In the genomic region with DNA sequence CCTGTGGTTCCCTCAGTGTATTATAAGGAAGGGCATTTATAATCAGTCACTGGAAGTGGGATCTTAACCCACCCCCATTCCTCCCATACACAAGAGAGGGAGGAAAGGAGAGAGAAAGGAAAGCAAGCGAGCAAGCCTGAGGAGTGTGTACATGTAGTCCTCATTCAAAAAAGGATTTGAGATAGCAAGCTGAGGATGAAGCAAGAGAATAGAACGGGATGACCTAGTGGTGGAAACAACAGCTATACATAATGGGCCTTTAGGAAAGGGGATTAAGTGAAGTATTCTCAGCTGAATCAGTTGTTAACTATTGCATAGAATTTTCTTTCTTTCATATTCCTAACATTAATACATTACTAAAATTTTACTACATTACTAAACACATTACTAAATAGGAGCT, we compare ENCODE assay signal across 26 cellular contexts.
DNase-seq lines count a peak whose midpoint lies in the region; ATAC-seq, FAIRE-seq and TF ChIP-seq lines count a peak whose summit lies in the region.
"Had no signal": no experiment of that assay in that cellular context is flagged by ENCODE, and none has a peak within 500 bp of the region (broad histone marks: within the 10 kb centered on the region; RNA-seq: fewer than 3 reads in every experiment).

No MANE protein-coding gene starts in this region.

- intact Hi-C loops in kidney (cut with DNase I): no loop called here

- H3K4me1 ChIP-seq in neural progenitor cell (peaks cover 30% of the 10 kb centered on the region), kidney (ENCODE audit: control insufficient read depth in 1 of 2, insufficient read depth in 1 of 2, low read depth in 1 of 2, low read length in 2 of 2) (no peaks in the 10 kb centered on the region)
- H3K4me1 ChIP-seq: A549, Caco-2 had no signal

- TF ChIP-seq CTCF in WTC11 (IDR thresholded peaks at IDR 0.05) (no peak), mesothelial cell of epicardium (IDR thresholded peaks at IDR 0.05; ENCODE audit: unreplicated experiment) (no peak), neural progenitor cell (IDR thresholded peaks at IDR 0.05) (no peak), kidney (IDR thresholded peaks at IDR 0.05; ENCODE audit: borderline replicate concordance, extremely low read depth, insufficient read depth) (no peak)

- H3K9me3 ChIP-seq in neural progenitor cell (ENCODE audit: low read depth): no peaks in the 10 kb centered on the region
- no peaks in the 10 kb centered on the region for H3K9me3 ChIP-seq in kidney (ENCODE audit: control insufficient read depth in 1 of 2, low read length in 2 of 2)
- H3K9me3 ChIP-seq: A549, Caco-2 had no signal

- peaks cover 16% of the 10 kb centered on the region for H3F3A ChIP-seq in neural progenitor cell (ENCODE audit: low read depth)

- H3K9me3 Mint-ChIP-seq in WTC11 (peaks cover 11% of the 10 kb centered on the region), mesothelial cell of epicardium (peaks cover 12% of the 10 kb centered on the region), neural progenitor cell (peaks cover 2% of the 10 kb centered on the region)

- H3K36me3 Mint-ChIP-seq in WTC11 (peaks cover 7% of the 10 kb centered on the region), mesothelial cell of epicardium (peaks cover 3% of the 10 kb centered on the region), neural progenitor cell (peaks cover 3% of the 10 kb centered on the region)
- H3K36me3 Mint-ChIP-seq: CD8-positive, alpha-beta T cell had no signal

- POLR2A ChIA-PET in WTC11 (lab: Charles Lee): no interaction called here

- H2AFZ ChIP-seq in neural progenitor cell (replicated peaks): no peak overlapping the region

- no peaks in the 10 kb centered on the region for H3K27me3 Mint-ChIP-seq in WTC11 (ENCODE audit: low read depth)
- no peaks in the 10 kb centered on the region for H3K27me3 Mint-ChIP-seq in mesothelial cell of epicardium (ENCODE audit: low read depth)
- H3K27me3 Mint-ChIP-seq in neural progenitor cell (ENCODE audit: insufficient read depth, low read depth): no peaks in the 10 kb centered on the region
- H3K27me3 Mint-ChIP-seq: B cell; CD4-positive, alpha-beta T cell had no signal

- peak overlapping the region; percentile 51 for H3K4me2 ChIP-seq in neural progenitor cell
- H3K4me2 ChIP-seq: A549; BLaER1 treated with 17β-estradiol and CSF1 and Interleukin-3, amounts not matched to agents 10 nM and 100 nM had no signal

- peaks cover 3% of the 10 kb centered on the region for H4K20me1 ChIP-seq in neural progenitor cell (ENCODE audit: low read depth)
- H4K20me1 ChIP-seq: BLaER1 treated with 17β-estradiol and CSF1 and Interleukin-3, amounts not matched to agents 10 nM and 100 nM had no signal

- H3K27ac ChIP-seq in neural progenitor cell: peak overlapping the region; percentile 79
- H3K27ac ChIP-seq in kidney (ENCODE audit: low read depth in 2 of 2, low read length in 2 of 2): no peak overlapping the region
- H3K27ac ChIP-seq: 22Rv1; A549; BLaER1 treated with 17β-estradiol and CSF1 and Interleukin-3, amounts not matched to agents 10 nM and 100 nM; C4-2B had no signal

- ATAC-seq in WTC11 (no peak; the same call in none of the 2 replicates), GM21423 (IDR thresholded peaks at IDR 0.05; ENCODE audit: unreplicated experiment) (no peak)
- ATAC-seq: A549; CD8-positive, alpha-beta T cell had no signal

- H3K4me3 Mint-ChIP-seq in WTC11: no peak overlapping the region
- H3K4me3 Mint-ChIP-seq in mesothelial cell of epicardium: no peak overlapping the region
- peak overlapping the region; percentile 27 for H3K4me3 Mint-ChIP-seq in neural progenitor cell
- H3K4me3 Mint-ChIP-seq: B cell; CD4-positive, alpha-beta T cell; CD8-positive, alpha-beta T cell had no signal

- FAIRE-seq in GM18507 (lab: Jason Lieb, UNC) (peak; percentile 26), kidney (lab: Jason Lieb, UNC) (no peak)
- FAIRE-seq: A549, GM12891 had no signal

- H3K27ac Mint-ChIP-seq in WTC11 (peak overlapping the region; percentile 21; the same call in 1 of the 2 replicates), mesothelial cell of epicardium (peak overlapping the region; percentile 10), neural progenitor cell (peak overlapping the region; percentile 78)
- H3K27ac Mint-ChIP-seq: B cell; CD4-positive, alpha-beta T cell; CD8-positive, alpha-beta T cell had no signal

- H3K27me3 ChIP-seq in neural progenitor cell: no peaks in the 10 kb centered on the region
- H3K27me3 ChIP-seq: BLaER1 treated with 17β-estradiol and CSF1 and Interleukin-3, amounts not matched to agents 10 nM and 100 nM had no signal

- no peaks in the 10 kb centered on the region for H3K79me2 ChIP-seq in neural progenitor cell (ENCODE audit: low read depth)

- no peak for DNase-seq in GM18507 (ENCODE audit: extremely low spot score, insufficient read length, low read depth)
- DNase-seq in WTC11 (ENCODE audit: low spot score): no peak
- DNase-seq in mesothelial cell of epicardium (ENCODE audit: low spot score in 2 of 2, unreplicated experiment in 2 of 2): no peak
- peak; percentile 30 for DNase-seq in neural progenitor cell (ENCODE audit: low spot score)
- DNase-seq in kidney: no peak
- DNase-seq in D341Med (ENCODE audit: low spot score): no peak
- no peak for DNase-seq in nucleus accumbens (lab: John Stamatoyannopoulos, UW)
- DNase-seq: AML-193; Caco-2; Calu3; CD4-positive, alpha-beta T cell; CD8-positive, alpha-beta T cell; DMS 273 treated with DMSO at 0.1 percent for 48 hours; DMS153; DMS53; DMS79; DND-41; EL; GF-D8 had no signal

- H3K4me3 ChIP-seq in neural progenitor cell: no peak overlapping the region
- no peak overlapping the region for H3K4me3 ChIP-seq in kidney (ENCODE audit: low read length in 2 of 2)
- H3K4me3 ChIP-seq: A549; BLaER1 treated with 17β-estradiol and CSF1 and Interleukin-3, amounts not matched to agents 10 nM and 100 nM had no signal

- H3K36me3 ChIP-seq in neural progenitor cell (no peaks in the 10 kb centered on the region), kidney (ENCODE audit: control insufficient read depth in 1 of 2, insufficient read depth in 2 of 2, low read length in 2 of 2) (no peaks in the 10 kb centered on the region)
- H3K36me3 ChIP-seq: BLaER1 treated with 17β-estradiol and CSF1 and Interleukin-3, amounts not matched to agents 10 nM and 100 nM had no signal

- CTCF ChIA-PET in WTC11 (lab: Charles Lee): interaction anchor here (0.9 to 1.0 kb wide), 2 partner anchors 66 to 642 kb away, joined by 3 read pairs; no protein-coding TSS in a partner anchor

- H3K9ac ChIP-seq in neural progenitor cell (no peak overlapping the region), kidney (ENCODE audit: low read length in 2 of 2) (no peak overlapping the region)
- H3K9ac ChIP-seq: BLaER1 treated with 17β-estradiol and CSF1 and Interleukin-3, amounts not matched to agents 10 nM and 100 nM had no signal

- H3K4me1 Mint-ChIP-seq in WTC11 (peaks cover 29% of the 10 kb centered on the region), mesothelial cell of epicardium (peaks cover 44% of the 10 kb centered on the region), neural progenitor cell (peaks cover 48% of the 10 kb centered on the region)

TF ChIP-seq in WTC11, 78 proteins besides CTCF, POLR2A, EP300 and RAD21:
- TF ChIP-seq ZBTB21 (CRISPR knock-in tag; IDR thresholded peaks at IDR 0.05; ENCODE audit: borderline replicate concordance) (no peak), KAT7 (CRISPR knock-in tag; IDR thresholded peaks at IDR 0.05; ENCODE audit: borderline replicate concordance) (no peak), CREM (CRISPR knock-in tag; IDR thresholded peaks at IDR 0.05) (no peak)

Comparison
In these comparisons a context has a peak if more than half of its experiments do, and no peak if none do; other contexts are left out.
1. H3K27ac Mint-ChIP-seq: peak in every context shown above with its lines; median percentile 78 in neural progenitor cell; 21 in WTC11; 10 in mesothelial cell of epicardium.